Comparison of ENCODE assay signal across 19 cellular contexts in genomic region chr19:58204566-58204965, GRCh38. TPM values are rescaled to one million over a fixed set of nuclear protein-coding genes. Genes with fewer than 3 reads are reported as not detected.
DNase-seq lines count a peak whose midpoint lies in the region; ATAC-seq and TF ChIP-seq lines count a peak whose summit lies in the region.
"Had no signal": no experiment of that assay in that cellular context is flagged by ENCODE, and none has a peak within 500 bp of the region (broad histone marks: within the 10 kb centered on the region; RNA-seq: fewer than 3 reads in every experiment).

No MANE protein-coding gene starts in this region.

- DNase-seq in CD8-positive, alpha-beta memory T cell, result no peak
- DNase-seq in adipocyte (ENCODE audit: low read depth) (no peak), glutamatergic neuron (no peak), neuronal stem cell (ENCODE audit: low spot score) (no peak), NCI-H2107 treated with DMSO at 0.1 percent for 48 hours (lab: John Stamatoyannopoulos, UW; ENCODE audit: unreplicated experiment) (no peak)
- DNase-seq: COR-L47, GF-D8, IMR-90, Karpas-422, MM.1S, NCI-H1092 treated with DMSO at 0.1 percent for 48 hours, NCI-H2081 treated with DMSO at 0.1 percent for 48 hours, NCI-H2227 treated with DMSO at 0.1 percent for 48 hours, NCI-H524 had no signal

- no peak overlapping the region for H2AK5ac ChIP-seq in neuronal stem cell (ENCODE audit: low read depth, low read length)

- no peak for TF ChIP-seq CTCF in glutamatergic neuron (IDR thresholded peaks at IDR 0.05; ENCODE audit: partially characterized antibody, unreplicated experiment)

- H3K4ac ChIP-seq in neuronal stem cell (ENCODE audit: low read length), result no peak overlapping the region

- H2BK5ac ChIP-seq in neuronal stem cell (ENCODE audit: low read length), result no peak overlapping the region

- peaks cover 3% of the 10 kb centered on the region for H3K79me1 ChIP-seq in neuronal stem cell (ENCODE audit: low read depth, low read length)

- peaks cover 97% of the 10 kb centered on the region for H3K9me3 ChIP-seq in CD8-positive, alpha-beta memory T cell (ENCODE audit: low read length)
- H3K9me3 ChIP-seq in adipocyte (ENCODE audit: control insufficient read depth, low read length) (peaks cover 100% of the 10 kb centered on the region), neuronal stem cell (replicated peaks in 1 of 2; ENCODE audit: control insufficient read depth in 2 of 2, insufficient read depth in 1 of 2, low read depth in 1 of 2, low read length in 2 of 2) (peaks cover 81 to 100% of the 10 kb centered on the region in 2 donors)

- H3K4me3 Mint-ChIP-seq in CD8-positive, alpha-beta memory T cell, result peak overlapping the region in 1 of 7 donors; percentile 8
- H3K4me3 Mint-ChIP-seq in glutamatergic neuron (ENCODE audit: unreplicated experiment), result peak overlapping the region; percentile 83
- H3K4me3 Mint-ChIP-seq: CD14-positive monocyte had no signal

- H2BK120ac ChIP-seq in neuronal stem cell (ENCODE audit: low read depth, low read length), result no peak overlapping the region

- H3K4me3 ChIP-seq in CD8-positive, alpha-beta memory T cell (ENCODE audit: low read length), result peak overlapping the region; percentile 44
- H3K4me3 ChIP-seq in adipocyte (ENCODE audit: low read length), result peak overlapping the region; percentile 58
- peak overlapping the region in 1 of 2 donors; percentile 71 for H3K4me3 ChIP-seq in neuronal stem cell (ENCODE audit: low read length in 2 of 2)
- H3K4me3 ChIP-seq: A549 had no signal

- no peak overlapping the region for H3K14ac ChIP-seq in neuronal stem cell (ENCODE audit: low read length)

- no peak overlapping the region for H2BK12ac ChIP-seq in neuronal stem cell (ENCODE audit: low read length)

- POLR2A ChIA-PET in CD8-positive, alpha-beta memory T cell (lab: Charles Lee), result no interaction called here

- CTCF ChIA-PET in CD8-positive, alpha-beta memory T cell (lab: Charles Lee), result no interaction called here

- ATAC-seq in HG02973 (IDR thresholded peaks at IDR 0.05; ENCODE audit: unreplicated experiment) (no peak), GM21528 (IDR thresholded peaks at IDR 0.05; ENCODE audit: low FRiP score, unreplicated experiment) (no peak), GM18519 (IDR thresholded peaks at IDR 0.05; ENCODE audit: low FRiP score, unreplicated experiment) (no peak)
- ATAC-seq: A549 had no signal

- no peaks in the 10 kb centered on the region for H3K27me3 ChIP-seq in CD8-positive, alpha-beta memory T cell (ENCODE audit: insufficient read depth, low read length, poor library complexity, severe bottlenecking)
- H3K27me3 ChIP-seq in adipocyte (replicated peaks; ENCODE audit: control insufficient read depth, insufficient read depth, low read length) (no peaks in the 10 kb centered on the region), neuronal stem cell (ENCODE audit: control insufficient read depth in 3 of 3, insufficient read depth in 3 of 3, low read depth in 1 of 3, low read length in 3 of 3) (no peaks in the 10 kb centered on the region)

- no peaks in the 10 kb centered on the region for H3K4me1 ChIP-seq in CD8-positive, alpha-beta memory T cell (ENCODE audit: insufficient read depth, low read length)
- H3K4me1 ChIP-seq in adipocyte (ENCODE audit: control insufficient read depth, insufficient read depth, low read length) (no peaks in the 10 kb centered on the region), neuronal stem cell (ENCODE audit: control insufficient read depth in 2 of 2, insufficient read depth in 1 of 2, low read depth in 1 of 2, low read length in 2 of 2) (no peaks in the 10 kb centered on the region)
- H3K4me1 ChIP-seq: A549 had no signal

- peaks cover 78% of the 10 kb centered on the region for H3K36me3 ChIP-seq in CD8-positive, alpha-beta memory T cell (ENCODE audit: insufficient read depth, low read length)
- H3K36me3 ChIP-seq in adipocyte (ENCODE audit: control insufficient read depth, insufficient read depth, low read length, severe bottlenecking) (peaks cover 86% of the 10 kb centered on the region), neuronal stem cell (replicated peaks in 1 of 2; ENCODE audit: control insufficient read depth in 2 of 2, insufficient read depth in 2 of 2, low read length in 2 of 2) (peaks cover 58 to 99% of the 10 kb centered on the region in 2 donors)

- H3K27me3 Mint-ChIP-seq in CD8-positive, alpha-beta memory T cell, result peaks cover 0 to 2% of the 10 kb centered on the region in 2 donors
- H3K27me3 Mint-ChIP-seq in glutamatergic neuron (ENCODE audit: unreplicated experiment), result peaks cover 24% of the 10 kb centered on the region

- peaks cover 59 to 90% (median 85%) of the 10 kb centered on the region in 3 donors for H3K36me3 Mint-ChIP-seq in CD8-positive, alpha-beta memory T cell
- H3K36me3 Mint-ChIP-seq in glutamatergic neuron (ENCODE audit: unreplicated experiment), result peaks cover 87% of the 10 kb centered on the region

- H3K27ac Mint-ChIP-seq in CD8-positive, alpha-beta memory T cell, result peak overlapping the region in 1 of 8 donors; percentile 59
- H3K27ac Mint-ChIP-seq in glutamatergic neuron (ENCODE audit: unreplicated experiment), result no peak overlapping the region
- H3K27ac Mint-ChIP-seq: CD14-positive monocyte had no signal

- no peak overlapping the region for H2AFZ ChIP-seq in neuronal stem cell (ENCODE audit: low read length)

- peak overlapping the region; percentile 29 for H3K4me2 ChIP-seq in neuronal stem cell (ENCODE audit: insufficient read depth, low read length, poor library complexity, severe bottlenecking)
- H3K4me2 ChIP-seq: A549 had no signal

- H3K23ac ChIP-seq in neuronal stem cell (ENCODE audit: low read depth, low read length, poor library complexity), result peak overlapping the region; percentile 37

- H4K91ac ChIP-seq in neuronal stem cell (ENCODE audit: low read depth, low read length, poor library complexity), result no peak overlapping the region

- no CpG with 5 or more reads among the region's 15 CpGs for WGBS in neuronal stem cell (ENCODE audit: extremely low coverage in 2 of 2, insufficient read length in 2 of 2, insufficient replicate concordance in 1 of 2), 2 donors

- H3K9ac ChIP-seq in adipocyte (ENCODE audit: low read length) (no peak overlapping the region), neuronal stem cell (ENCODE audit: low read depth, low read length, poor library complexity) (no peak overlapping the region)

- H3K4me1 Mint-ChIP-seq in CD8-positive, alpha-beta memory T cell, result peaks cover 0 to 6% (median 4%) of the 10 kb centered on the region in 3 donors
- H3K4me1 Mint-ChIP-seq in glutamatergic neuron (ENCODE audit: low read depth, unreplicated experiment), result peaks cover 1% of the 10 kb centered on the region
- H3K4me1 Mint-ChIP-seq: CD14-positive monocyte had no signal

- no peak overlapping the region for H2BK15ac ChIP-seq in neuronal stem cell (ENCODE audit: low read length)

- H3K18ac ChIP-seq in neuronal stem cell (ENCODE audit: low read length), result no peak overlapping the region

- no peak overlapping the region for H3K27ac ChIP-seq in CD8-positive, alpha-beta memory T cell (ENCODE audit: low read depth, low read length)
- H3K27ac ChIP-seq in neuronal stem cell (replicated peaks; ENCODE audit: low read length), result no peak overlapping the region
- H3K27ac ChIP-seq: A549 had no signal

- H3K9me3 Mint-ChIP-seq in CD8-positive, alpha-beta memory T cell, result peaks cover 54 to 98% (median 97%) of the 10 kb centered on the region in 5 donors
- H3K9me3 Mint-ChIP-seq in glutamatergic neuron (ENCODE audit: unreplicated experiment), result peaks cover 59% of the 10 kb centered on the region

- no peak overlapping the region for H4K8ac ChIP-seq in neuronal stem cell (ENCODE audit: low read depth, low read length)

RNA-seq across cellular contexts. Expression of gene ZNF274, which starts 21.7 kb away (rescaled TPM):
- total RNA-seq in CD8-positive, alpha-beta memory T cell, result 10 to 100 TPM; 23.4 to 25.9 TPM
- 32.0 TPM for polyA plus RNA-seq in CD8-positive, alpha-beta memory T cell
- total RNA-seq in glutamatergic neuron (ENCODE audit: unreplicated experiment), result 42.7 TPM
- 19.6 TPM for polyA plus RNA-seq in neuronal stem cell (2013, experiment 1 of 2)
- polyA plus RNA-seq in neuronal stem cell (2013, experiment 2 of 2), result 19.3 TPM

RNA-seq across cellular contexts. Expression of gene ZNF544, which starts 24.1 kb away (rescaled TPM):
- 10 to 100 TPM; 51.8 to 56.8 TPM for total RNA-seq in CD8-positive, alpha-beta memory T cell
- polyA plus RNA-seq in CD8-positive, alpha-beta memory T cell, result 29.2 TPM
- 46.1 TPM for total RNA-seq in glutamatergic neuron (ENCODE audit: unreplicated experiment)
- polyA plus RNA-seq in neuronal stem cell (2013, experiment 1 of 2), result 47.7 TPM
- polyA plus RNA-seq in neuronal stem cell (2013, experiment 2 of 2), result 47.3 TPM

RNA-seq across cellular contexts. Expression of gene ZNF329, which starts 54.0 kb away (rescaled TPM):
- 1 to 10 TPM; 8.7 to 9.1 TPM for total RNA-seq in CD8-positive, alpha-beta memory T cell
- 10.3 TPM for polyA plus RNA-seq in CD8-positive, alpha-beta memory T cell
- total RNA-seq in glutamatergic neuron (ENCODE audit: unreplicated experiment), result 14.1 TPM
- polyA plus RNA-seq in neuronal stem cell (2013, experiment 1 of 2), result 13.6 TPM
- 13.9 TPM for polyA plus RNA-seq in neuronal stem cell (2013, experiment 2 of 2)
